8 cellular contexts compared by ENCODE assay signal in the genomic region with DNA sequence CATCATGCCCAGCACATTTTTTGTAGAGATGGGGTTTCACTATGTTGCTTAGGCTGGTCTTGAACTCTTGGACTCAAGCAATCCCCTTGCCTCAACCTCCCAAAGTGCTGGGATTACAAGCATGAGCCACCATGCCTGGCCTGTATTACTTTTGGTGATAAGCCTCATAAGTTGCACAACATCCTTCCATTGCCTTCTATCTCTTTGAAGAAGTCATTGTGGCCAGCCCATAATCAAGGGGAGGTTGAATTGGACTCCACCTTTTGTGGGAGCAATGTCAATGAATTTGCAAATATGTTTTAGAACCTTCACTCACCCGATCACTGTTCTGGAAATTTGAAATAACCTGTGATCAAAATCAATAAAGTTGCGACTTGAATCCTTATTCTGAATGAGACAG.
"Had no signal": no experiment of that assay in that cellular context is flagged by ENCODE, and none has a peak within 500 bp of the region (broad histone marks: within the 10 kb centered on the region; RNA-seq: fewer than 3 reads in every experiment).

No MANE protein-coding gene starts in this region.

- H3K27me3 Mint-ChIP-seq: IgD-negative memory B cell had no signal

- H3K27ac Mint-ChIP-seq: IgD-negative memory B cell had no signal

- DNase-seq: IMR-90, KBM-7, KG1 had no signal

- H3K4me1 Mint-ChIP-seq: IgD-negative memory B cell had no signal

- H3K9me3 Mint-ChIP-seq: IgD-negative memory B cell had no signal

- H3K9ac ChIP-seq: KMS-11 had no signal

- H3K4me2 ChIP-seq: KMS-11 had no signal

- ATAC-seq: HepG2 had no signal

- FAIRE-seq: HepG2, HTR-8/SVneo had no signal

- H3K27ac ChIP-seq: HL-60, KMS-11 had no signal

- H3K4me3 Mint-ChIP-seq: IgD-negative memory B cell had no signal
